ENCODE assay signal across 28 cellular contexts in genomic region chr6:161554883-161555282, GRCh38.
"Had no signal": no experiment of that assay in that cellular context is flagged by ENCODE, and none has a peak within 500 bp of the region (broad histone marks: within the 10 kb centered on the region; RNA-seq: fewer than 3 reads in every experiment).

No MANE protein-coding gene starts in this region.

- H3K4me1 ChIP-seq: adrenal gland, body of pancreas, colonic mucosa, esophagus squamous epithelium, gastrocnemius medialis, heart left ventricle had no signal

- H3K27ac ChIP-seq: adrenal gland, body of pancreas, colonic mucosa, epithelial cell of prostate, esophagus squamous epithelium, gastrocnemius medialis, heart left ventricle had no signal

- DNase-seq: activated CD4-positive, alpha-beta memory T cell treated with anti-CD3 and anti-CD28 coated beads, Interleukin-2, amount 10 ng/mL, durations not matched to agents 7 days and 5 days; activated CD4-positive, alpha-beta T cell treated with anti-CD3 and anti-CD28 coated beads for 1 hour; activated CD4-positive, alpha-beta T cell treated with anti-CD3 and anti-CD28 coated beads for 4 hours; activated CD4-positive, alpha-beta T cell treated with anti-CD3 and anti-CD28 coated beads, Interleukin-2, amount 10 ng/mL, durations not matched to agents 7 days and 5 days; activated CD4-positive, alpha-beta T cell treated with anti-CD3 and anti-CD28 coated beads, Interleukin-2, amount 50 U/mL, for 4 hours; activated effector memory CD4-positive, alpha-beta T cell treated with Interleukin-2 at 50 U/mL for 16 hours; activated gamma-delta T cell treated with Interleukin-2 at 50 U/mL for 16 hours; activated naive CD4-positive, alpha-beta T cell treated with anti-CD3 and anti-CD28 coated beads, Interleukin-2, amount 50 U/mL, for 16 hours; activated naive CD4-positive, alpha-beta T cell treated with Interleukin-2 at 50 U/mL for 16 hours; activated T-cell treated with anti-CD3 and anti-CD28 coated beads, Interleukin-2, amount 50 U/mL, for 4 hours; adrenal gland; amygdala; aorta; body of pancreas; caudate nucleus; colonic mucosa; effector CD8-positive, alpha-beta T cell; esophagus squamous epithelium; foreskin fibroblast; gastrocnemius medialis; glutamatergic neuron; heart left ventricle; T-helper 2 cell had no signal

- H3K9me3 ChIP-seq: body of pancreas, colonic mucosa had no signal

- H3K4me3 ChIP-seq: adrenal gland, body of pancreas, colonic mucosa, esophagus squamous epithelium, gastrocnemius medialis, heart left ventricle had no signal

- ATAC-seq: activated T-cell treated with anti-CD3 and anti-CD28 coated beads, Interleukin-2, amount 50 U/mL, for 4 hours; activated T-helper 17 cell treated with anti-CD3 and anti-CD28 coated beads, Interleukin-2, amount 50 U/mL, for 72 hours; body of pancreas; gastrocnemius medialis; heart left ventricle; WTC11 had no signal

- H3K27me3 ChIP-seq: adrenal gland, body of pancreas, colonic mucosa, esophagus squamous epithelium, gastrocnemius medialis, heart left ventricle had no signal

- FAIRE-seq: endometrium, endothelial cell of umbilical vein had no signal

- H3K36me3 ChIP-seq: adrenal gland, colonic mucosa, esophagus squamous epithelium, gastrocnemius medialis, heart left ventricle had no signal
